1 cellular context compared by ENCODE assay signal in the genomic region with DNA sequence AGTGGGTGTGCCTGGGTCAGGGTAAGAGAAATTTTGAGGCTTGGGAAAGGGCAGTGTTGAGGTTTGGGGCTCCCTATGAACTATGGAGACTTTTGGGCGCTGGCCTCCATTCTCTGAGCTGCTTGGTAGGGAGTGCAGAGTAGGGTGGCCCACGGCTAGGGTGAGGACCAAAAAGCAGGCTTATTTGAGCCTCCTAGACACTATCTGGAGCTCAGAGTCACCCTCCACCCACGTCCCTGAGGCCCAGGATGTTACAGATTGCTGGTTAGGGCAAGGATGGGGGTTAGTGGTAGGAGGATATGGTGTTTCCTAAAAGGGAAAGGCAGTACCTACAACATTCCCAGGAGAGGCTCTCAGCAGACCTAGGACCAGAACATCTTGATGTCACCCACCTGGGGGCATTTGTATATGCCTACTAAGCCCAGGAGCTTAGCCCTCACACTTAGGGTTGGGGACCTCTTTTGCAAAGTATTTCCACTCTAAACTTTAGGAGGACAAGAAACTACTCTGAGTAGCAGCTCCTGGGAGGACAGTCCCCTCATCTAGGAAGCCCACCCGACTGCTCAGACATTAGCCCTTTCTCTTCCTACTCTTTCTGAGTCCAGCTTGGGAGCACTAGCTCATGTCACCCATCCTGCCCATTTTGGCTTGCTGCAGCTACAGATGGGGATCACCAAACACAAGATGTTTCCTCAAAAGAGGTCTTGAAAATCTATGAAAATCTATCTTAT.
TF ChIP-seq lines count a peak whose summit lies in the region.

No MANE protein-coding gene starts in this region.

TF ChIP-seq in liver, 16 proteins besides CTCF, POLR2A, EP300 and RAD21 (continued from another document):
- TF ChIP-seq ATF3 (IDR thresholded peaks at IDR 0.05): no peak
- no peak for TF ChIP-seq FOXA1 (IDR thresholded peaks at IDR 0.05)
- no peak for TF ChIP-seq JUND (IDR thresholded peaks at IDR 0.05)
- no peak for TF ChIP-seq TAF1 (conservative IDR thresholded peaks at IDR 0.05)
- TF ChIP-seq HNF4G (IDR thresholded peaks at IDR 0.05): no peak
- TF ChIP-seq EGR1 (IDR thresholded peaks at IDR 0.05; ENCODE audit: low read depth in 2 of 2): no peak
- no peak for TF ChIP-seq YY1 (IDR thresholded peaks at IDR 0.05)
- no peak for TF ChIP-seq FOXA2 (IDR thresholded peaks at IDR 0.05)
- no peak for TF ChIP-seq RXRA (IDR thresholded peaks at IDR 0.05)
- TF ChIP-seq NR2F2 (IDR thresholded peaks at IDR 0.05): no peak
- TF ChIP-seq, protein P1, sequence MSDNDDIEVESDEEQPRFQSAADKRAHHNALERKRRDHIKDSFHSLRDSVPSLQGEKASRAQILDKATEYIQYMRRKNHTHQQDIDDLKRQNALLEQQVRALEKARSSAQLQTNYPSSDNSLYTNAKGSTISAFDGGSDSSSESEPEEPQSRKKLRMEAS (IDR thresholded peaks at IDR 0.05): no peak
- no peak for TF ChIP-seq HNF4A (conservative IDR thresholded peaks at IDR 0.05)
- TF ChIP-seq SP1 (IDR thresholded peaks at IDR 0.05): no peak
- TF ChIP-seq, protein P2, sequence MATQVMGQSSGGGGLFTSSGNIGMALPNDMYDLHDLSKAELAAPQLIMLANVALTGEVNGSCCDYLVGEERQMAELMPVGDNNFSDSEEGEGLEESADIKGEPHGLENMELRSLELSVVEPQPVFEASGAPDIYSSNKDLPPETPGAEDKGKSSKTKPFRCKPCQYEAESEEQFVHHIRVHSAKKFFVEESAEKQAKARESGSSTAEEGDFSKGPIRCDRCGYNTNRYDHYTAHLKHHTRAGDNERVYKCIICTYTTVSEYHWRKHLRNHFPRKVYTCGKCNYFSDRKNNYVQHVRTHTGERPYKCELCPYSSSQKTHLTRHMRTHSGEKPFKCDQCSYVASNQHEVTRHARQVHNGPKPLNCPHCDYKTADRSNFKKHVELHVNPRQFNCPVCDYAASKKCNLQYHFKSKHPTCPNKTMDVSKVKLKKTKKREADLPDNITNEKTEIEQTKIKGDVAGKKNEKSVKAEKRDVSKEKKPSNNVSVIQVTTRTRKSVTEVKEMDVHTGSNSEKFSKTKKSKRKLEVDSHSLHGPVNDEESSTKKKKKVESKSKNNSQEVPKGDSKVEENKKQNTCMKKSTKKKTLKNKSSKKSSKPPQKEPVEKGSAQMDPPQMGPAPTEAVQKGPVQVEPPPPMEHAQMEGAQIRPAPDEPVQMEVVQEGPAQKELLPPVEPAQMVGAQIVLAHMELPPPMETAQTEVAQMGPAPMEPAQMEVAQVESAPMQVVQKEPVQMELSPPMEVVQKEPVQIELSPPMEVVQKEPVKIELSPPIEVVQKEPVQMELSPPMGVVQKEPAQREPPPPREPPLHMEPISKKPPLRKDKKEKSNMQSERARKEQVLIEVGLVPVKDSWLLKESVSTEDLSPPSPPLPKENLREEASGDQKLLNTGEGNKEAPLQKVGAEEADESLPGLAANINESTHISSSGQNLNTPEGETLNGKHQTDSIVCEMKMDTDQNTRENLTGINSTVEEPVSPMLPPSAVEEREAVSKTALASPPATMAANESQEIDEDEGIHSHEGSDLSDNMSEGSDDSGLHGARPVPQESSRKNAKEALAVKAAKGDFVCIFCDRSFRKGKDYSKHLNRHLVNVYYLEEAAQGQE (IDR thresholded peaks at IDR 0.05): no peak
